Comparison of ENCODE assay signal across 7 cellular contexts in genomic region chr6:138572200-138572875, GRCh38.
DNase-seq lines count a peak whose midpoint lies in the region; ATAC-seq and TF ChIP-seq lines count a peak whose summit lies in the region.

No MANE protein-coding gene starts in this region.

- no peaks in the 10 kb centered on the region for H3K27me3 Mint-ChIP-seq in H9 (ENCODE audit: low read depth)

- peak; percentile 95 for ATAC-seq in upper lobe of right lung

- DNase-seq in H9 (peak; percentile 81), NCI-H524 (lab: John Stamatoyannopoulos, UW) (peak; percentile 94 to 96), medulla oblongata (ENCODE audit: extremely low spot score) (peak; percentile 56), upper lobe of right lung (peak; percentile 84), mesenteric fat pad (ENCODE audit: low spot score) (no peak), HPDE6-E6E7 (ENCODE audit: extremely low spot score) (no peak)

- H4K8ac ChIP-seq in H9 (replicated peaks; ENCODE audit: insufficient read length, low read depth, low read length) = no peak overlapping the region

- H3K27me3 ChIP-seq in H9 (ENCODE audit: insufficient read depth, low read length) (no peaks in the 10 kb centered on the region), endocrine pancreas (ENCODE audit: control insufficient read depth, insufficient read depth, low read length) (peaks cover 6% of the 10 kb centered on the region), upper lobe of right lung (no peaks in the 10 kb centered on the region)

- H3K79me1 ChIP-seq in H9 (ENCODE audit: insufficient read depth, low read depth, low read length, poor library complexity, severe bottlenecking) = no peaks in the 10 kb centered on the region

- H4K20me1 ChIP-seq in H9 (ENCODE audit: control insufficient read depth, insufficient read depth, insufficient read length) = no peaks in the 10 kb centered on the region

- H3K36me3 Mint-ChIP-seq in H9 (ENCODE audit: insufficient read depth in 1 of 3, low read depth in 3 of 3) = no peaks in the 10 kb centered on the region

- peaks cover 19 to 26% of the 10 kb centered on the region in 2 experiments for H3K4me1 Mint-ChIP-seq in H9

- no peak overlapping the region for H2AK5ac ChIP-seq in H9 (ENCODE audit: insufficient read length, low read length)

- H3K9me3 ChIP-seq in H9 (ENCODE audit: control insufficient read depth, low read depth, low read length) (no peaks in the 10 kb centered on the region), endocrine pancreas (ENCODE audit: control insufficient read depth, low read length) (no peaks in the 10 kb centered on the region), upper lobe of right lung (no peaks in the 10 kb centered on the region)

- H3K18ac ChIP-seq in H9 (ENCODE audit: insufficient read length, low read depth, low read length) = peak overlapping the region; percentile 87

- peak overlapping the region; percentile 5 for H4K91ac ChIP-seq in H9 (ENCODE audit: insufficient read length, low read depth, low read length)

- no peak overlapping the region for H2BK120ac ChIP-seq in H9 (ENCODE audit: low read depth, low read length, poor library complexity, severe bottlenecking)

- no peak overlapping the region for H3K23ac ChIP-seq in H9 (ENCODE audit: insufficient read length, low read depth, low read length)

- H2BK15ac ChIP-seq in H9 (ENCODE audit: low read depth, low read length) = no peak overlapping the region

- H3K79me2 ChIP-seq in H9 (ENCODE audit: insufficient read depth, low read length) = peaks cover 4% of the 10 kb centered on the region; the same call in 1 of the 2 replicates

- H3K4me2 ChIP-seq in H9 (ENCODE audit: insufficient read depth, insufficient read length, low read length) = peak overlapping the region; percentile 99

- H3K27ac ChIP-seq in H9 (ENCODE audit: insufficient read length, low read depth, low read length) (no peak overlapping the region), upper lobe of right lung (peak overlapping the region; percentile 1)

- no peak overlapping the region; a peak in 1 of 5 replicates for H3K4me3 Mint-ChIP-seq in H9

- TF ChIP-seq CTCF in H9 (conservative IDR thresholded peaks at IDR 0.05) = no peak
- TF ChIP-seq CTCF in upper lobe of right lung (IDR thresholded peaks at IDR 0.05) = no peak

- H3K9ac ChIP-seq in H9 (ENCODE audit: extremely low read depth, insufficient read length, low read length) = peak overlapping the region; percentile 68
- peak overlapping the region; percentile 14 for H3K9ac ChIP-seq in endocrine pancreas (ENCODE audit: control insufficient read depth, insufficient read depth, low read length)

- H3K4ac ChIP-seq in H9 (ENCODE audit: low read depth, low read length) = no peak overlapping the region

- no peaks in the 10 kb centered on the region for H3K36me3 ChIP-seq in endocrine pancreas (ENCODE audit: control insufficient read depth, insufficient read depth, low read length)
- H3K36me3 ChIP-seq in upper lobe of right lung = no peaks in the 10 kb centered on the region

- no peaks in the 10 kb centered on the region for H3K9me3 Mint-ChIP-seq in H9

- peak overlapping the region; percentile 76 for H3T11ph ChIP-seq in H9 (ENCODE audit: low read length)

- no peak overlapping the region for H3K56ac ChIP-seq in H9 (ENCODE audit: insufficient read length, low read depth, low read length)

- peaks cover 9% of the 10 kb centered on the region for H3K23me2 ChIP-seq in H9 (ENCODE audit: insufficient read length, low read depth, low read length, poor library complexity, severe bottlenecking)

- peak overlapping the region; percentile 90; the same call in 1 of the 2 replicates for H3K14ac ChIP-seq in H9 (ENCODE audit: insufficient read depth, low read length)

- H3K4me1 ChIP-seq in H9 (ENCODE audit: insufficient read depth, low read length) (peaks cover 12% of the 10 kb centered on the region; the same call in 1 of the 2 replicates), endocrine pancreas (ENCODE audit: control insufficient read depth, insufficient read depth, low read length) (no peaks in the 10 kb centered on the region), upper lobe of right lung (no peaks in the 10 kb centered on the region)

- WGBS in H9 (ENCODE audit: extremely low coverage, insufficient read length, low lambda C conversion rate) = no CpG with 5 or more reads among the region's 18 CpGs

- no peak overlapping the region for H2BK20ac ChIP-seq in H9 (ENCODE audit: low read depth, low read length, poor library complexity, severe bottlenecking)

- H3K4me3 ChIP-seq in endocrine pancreas (ENCODE audit: control insufficient read depth, insufficient read depth, low read length) (peak overlapping the region; percentile 60), upper lobe of right lung (peak overlapping the region; percentile 45)

- peak overlapping the region; percentile 74 for H2BK12ac ChIP-seq in H9 (ENCODE audit: insufficient read length, low read depth, low read length)

- peak overlapping the region; percentile 66 for H2AFZ ChIP-seq in H9 (ENCODE audit: low read length)

- intact Hi-C loops in upper lobe of right lung (cut with DNase I) = no loop called here

- H2BK5ac ChIP-seq in H9 (ENCODE audit: insufficient read length, low read length) = no peak overlapping the region

- H4K5ac ChIP-seq in H9 (ENCODE audit: insufficient read length, low read depth, low read length) = peak overlapping the region; percentile 50

- H3K27ac Mint-ChIP-seq in H9 = peak overlapping the region; percentile 15 to 59 (median 48); a peak in 2 of 7 replicates

Comparison
In these comparisons a context has a peak if more than half of its experiments do, and no peak if none do; other contexts are left out.
1. DNase-seq: peak in H9 (single experiment), NCI-H524 (2 of 2), medulla oblongata (single experiment) and upper lobe of right lung (single experiment); none in mesenteric fat pad (single experiment) and HPDE6-E6E7 (single experiment).